1 cellular context compared by ENCODE assay signal in the genomic region with DNA sequence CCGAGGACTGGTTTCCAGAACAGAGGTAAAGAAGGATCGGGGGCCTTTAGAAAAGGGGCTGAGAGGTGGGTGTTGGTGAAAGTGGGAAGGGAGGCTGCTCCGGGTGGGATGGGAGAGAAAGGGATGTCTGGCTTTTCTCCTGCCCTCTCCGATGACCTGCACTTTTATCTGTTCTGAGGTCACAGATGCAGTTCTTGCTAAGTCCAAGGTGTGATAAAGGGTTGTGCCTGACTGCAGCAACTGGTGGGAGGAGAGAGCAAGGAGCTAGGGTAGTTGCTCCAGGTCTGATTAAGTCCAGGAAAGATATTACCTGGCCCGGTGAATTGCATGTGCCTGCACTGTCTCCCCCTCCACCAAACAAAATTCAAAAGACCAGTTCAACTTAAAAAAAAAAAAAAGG.
A peak's percentile ranks its signal among the peaks of the same experiment; 100 is the strongest.
TF ChIP-seq lines count a peak whose summit lies in the region.

No MANE protein-coding gene starts in this region.

TF ChIP-seq in HepG2, 621 proteins besides CTCF, POLR2A, EP300 and RAD21 (continued from another document):
- no peak for TF ChIP-seq ZNF770 (CRISPR knock-in tag; IDR thresholded peaks at IDR 0.05)
- no peak for TF ChIP-seq SRSF4 (IDR thresholded peaks at IDR 0.05; ENCODE audit: low read depth, low read length, poor library complexity, severe bottlenecking)
- no peak for TF ChIP-seq ZFYVE20 (CRISPR knock-in tag; IDR thresholded peaks at IDR 0.05; ENCODE audit: borderline replicate concordance, low read depth)
- peak; percentile 11 for TF ChIP-seq PCBP2 (optimal IDR thresholded peaks at IDR 0.05; ENCODE audit: low read depth, low read length, poor library complexity, severe bottlenecking)
TF ChIP-seq in HepG2: peak in this region for 1.
